In the genomic region with DNA sequence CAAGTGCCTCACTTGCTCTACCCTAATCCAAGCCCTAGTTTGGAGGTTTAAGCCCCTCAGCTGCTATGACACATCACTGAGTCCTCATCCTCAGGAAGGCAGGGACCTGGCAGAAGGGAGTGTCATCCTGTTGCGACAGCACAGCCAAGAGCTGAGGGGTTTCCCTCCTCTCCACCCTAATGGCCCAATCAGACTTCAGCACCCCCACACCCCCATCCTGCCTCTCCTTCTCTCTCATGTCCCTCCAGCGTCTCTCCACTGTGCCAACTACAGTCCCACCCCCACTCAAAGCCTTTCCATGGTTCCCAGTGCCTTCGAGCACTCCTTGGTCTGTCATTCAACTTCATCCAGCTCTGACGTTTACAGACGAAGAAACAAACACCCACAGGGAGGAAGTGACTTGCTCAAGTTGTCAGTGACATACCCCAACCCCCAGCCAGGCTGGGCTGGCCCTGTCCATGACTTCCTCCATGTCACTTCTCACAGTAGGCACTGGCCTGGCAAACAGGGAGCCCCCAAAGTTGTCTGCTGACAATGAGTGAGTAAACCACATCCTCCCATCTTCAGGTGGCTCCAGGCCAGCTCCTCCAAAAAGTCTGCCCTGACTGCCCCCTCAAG, we compare ENCODE assay signal across 8 cellular contexts. TPM values are rescaled to one million over a fixed set of nuclear protein-coding genes. Genes with fewer than 3 reads are reported as not detected.
DNase-seq lines count a peak whose midpoint lies in the region; ATAC-seq and TF ChIP-seq lines count a peak whose summit lies in the region.

No MANE protein-coding gene starts in this region.

- no peaks in the 10 kb centered on the region for H3K27me3 ChIP-seq in endodermal cell (ENCODE audit: control insufficient read depth, insufficient read depth, low read length, poor library complexity, severe bottlenecking)
- no peaks in the 10 kb centered on the region for H3K27me3 ChIP-seq in neural progenitor cell
- H3K27me3 ChIP-seq in thyroid gland = no peaks in the 10 kb centered on the region

- WGBS in endodermal cell (ENCODE audit: insufficient coverage in 1 of 2, insufficient read length in 1 of 2), 2 experiments = 56 to 60% methylated on average over 3 to 5 of the region's 5 CpGs
- WGBS in thyroid gland, 2 donors = 10 to 14% methylated on average over 5 of the region's 5 CpGs

- DNase-seq in AG20443 (ENCODE audit: low spot score) (peak; percentile 74), M059J (ENCODE audit: low read depth) (peak; percentile 81), endodermal cell (no peak), neural progenitor cell (ENCODE audit: low spot score) (no peak), thyroid gland (peak; percentile 71 to 85), NCI-H510A (lab: John Stamatoyannopoulos, UW) (no peak)
- DNase-seq in activated CD4-positive, alpha-beta T cell treated with anti-CD3 and anti-CD28 coated beads, Interleukin-2, amount 50 U/mL, for 4 hours = peak; percentile 40 to 46

- H3K4me1 Mint-ChIP-seq in endodermal cell = peaks cover 43% of the 10 kb centered on the region
- H3K4me1 Mint-ChIP-seq in neural progenitor cell = peaks cover 24% of the 10 kb centered on the region

- intact Hi-C loops in thyroid gland (cut with DNase I) = no loop called here

- H3K4me3 ChIP-seq in endodermal cell (ENCODE audit: low read length) (no peak overlapping the region), neural progenitor cell (no peak overlapping the region), thyroid gland (replicated peaks in 1 of 3) (no peak overlapping the region)

- H3K79me2 ChIP-seq in neural progenitor cell (ENCODE audit: low read depth) = peaks cover 6% of the 10 kb centered on the region

- ATAC-seq in HG03378 (IDR thresholded peaks at IDR 0.05; ENCODE audit: unreplicated experiment) = no peak

- H3K36me3 ChIP-seq in endodermal cell (ENCODE audit: control insufficient read depth, insufficient read depth, low read length) (peaks cover 14% of the 10 kb centered on the region), neural progenitor cell (no peaks in the 10 kb centered on the region), thyroid gland (no peaks in the 10 kb centered on the region)

- H4K20me1 ChIP-seq in neural progenitor cell (ENCODE audit: low read depth) = peaks cover 4% of the 10 kb centered on the region

- H3K4me3 Mint-ChIP-seq in endodermal cell (no peak overlapping the region), neural progenitor cell (no peak overlapping the region)

- H3K27ac ChIP-seq in endodermal cell (ENCODE audit: low read depth, low read length) (no peak overlapping the region), neural progenitor cell (no peak overlapping the region), thyroid gland (peak overlapping the region; percentile 77 to 89 (median 84))

- H3K27ac Mint-ChIP-seq in endodermal cell = peak overlapping the region; percentile 90
- peak overlapping the region; percentile 88 for H3K27ac Mint-ChIP-seq in neural progenitor cell

- H3K27me3 Mint-ChIP-seq in endodermal cell (ENCODE audit: insufficient read depth) (no peaks in the 10 kb centered on the region), neural progenitor cell (ENCODE audit: insufficient read depth, low read depth) (no peaks in the 10 kb centered on the region)

- H2AFZ ChIP-seq in neural progenitor cell (replicated peaks) = no peak overlapping the region

- H3K4me2 ChIP-seq in neural progenitor cell = no peak overlapping the region

- H3K9ac ChIP-seq in endodermal cell (ENCODE audit: extremely low read depth, low read length, poor library complexity, severe bottlenecking) (no peak overlapping the region), neural progenitor cell (no peak overlapping the region)

- H3F3A ChIP-seq in neural progenitor cell (ENCODE audit: low read depth) = no peaks in the 10 kb centered on the region

- no peak for TF ChIP-seq CTCF in endodermal cell (conservative IDR thresholded peaks at IDR 0.05)
- no peak for TF ChIP-seq CTCF in neural progenitor cell (IDR thresholded peaks at IDR 0.05)
- TF ChIP-seq CTCF in thyroid gland (IDR thresholded peaks at IDR 0.05) = no peak

- H3K9me3 Mint-ChIP-seq in endodermal cell = no peaks in the 10 kb centered on the region
- no peaks in the 10 kb centered on the region for H3K9me3 Mint-ChIP-seq in neural progenitor cell

- peaks cover 22% of the 10 kb centered on the region for H3K36me3 Mint-ChIP-seq in endodermal cell (ENCODE audit: low read depth)
- H3K36me3 Mint-ChIP-seq in neural progenitor cell = no peaks in the 10 kb centered on the region

- peak in 1 of 2 donors; percentile 14 for TF ChIP-seq POLR2A in thyroid gland (IDR thresholded peaks at IDR 0.05)

- H3K4me1 ChIP-seq in endodermal cell (ENCODE audit: control insufficient read depth, insufficient read depth, low read length) (peaks cover 9% of the 10 kb centered on the region), neural progenitor cell (peaks cover 7% of the 10 kb centered on the region), thyroid gland (peaks cover 62 to 76% of the 10 kb centered on the region in 2 donors)

- H3K9me3 ChIP-seq in endodermal cell (ENCODE audit: control insufficient read depth, low read length) (peaks cover 2% of the 10 kb centered on the region), neural progenitor cell (ENCODE audit: low read depth) (no peaks in the 10 kb centered on the region), thyroid gland (no peaks in the 10 kb centered on the region)

RNA-seq across cellular contexts. Expression of a gene that starts 15.6 kb away (rescaled TPM):
- 17.7 and 44.7 TPM in 2 replicates for total RNA-seq in M059J (2014; rRNA removed; shearing (Covaris generic))
- total RNA-seq in endodermal cell = 10 to 100 TPM; 74.4 to 88.3 TPM
- polyA plus RNA-seq in endodermal cell (2013, experiment 1 of 2) = 33.5 TPM
- polyA plus RNA-seq in endodermal cell (2013, experiment 2 of 2) = 27.9 TPM
- 17.6 and 46.1 TPM in 2 replicates for total RNA-seq in neural progenitor cell (ENCODE audit: low replicate concordance)
- 100 to 1,000 TPM in 3 of 4 donors, 10 to 100 TPM in 1; 90.3 to 146 (median 122) TPM for total RNA-seq in thyroid gland

RNA-seq across cellular contexts. Expression of a gene that starts 57.3 kb away (rescaled TPM):
- 17.7 and 28.7 TPM in 2 replicates for total RNA-seq in M059J (2014; rRNA removed; shearing (Covaris generic))
- total RNA-seq in endodermal cell = 10 to 100 TPM; 32.2 to 33.3 TPM
- 23.2 TPM for polyA plus RNA-seq in endodermal cell (2013, experiment 1 of 2)
- 21.0 TPM for polyA plus RNA-seq in endodermal cell (2013, experiment 2 of 2)
- total RNA-seq in neural progenitor cell (ENCODE audit: low replicate concordance) = 13.0 and 17.7 TPM in 2 replicates
- 100 to 1,000 TPM in 1 of 4 donors, 10 to 100 TPM in 3; 67.7 to 113 (median 82.0) TPM for total RNA-seq in thyroid gland

Comparison
In these comparisons a context has a peak if more than half of its experiments do, and no peak if none do; other contexts are left out.
1. DNase-seq: peak in AG20443 (single experiment), M059J (single experiment), activated CD4-positive, alpha-beta T cell treated with anti-CD3 and anti-CD28 coated beads, Interleukin-2, amount 50 U/mL, for 4 hours (2 of 2) and thyroid gland (2 of 2); none in endodermal cell (single experiment), neural progenitor cell (single experiment) and NCI-H510A (single experiment).
2. H3K27ac ChIP-seq: peak in thyroid gland (3 of 3); none in endodermal cell (single experiment) and neural progenitor cell (single experiment).